Comparison of ENCODE assay signal across 9 cellular contexts in genomic region chr1:214446772-214447556, GRCh38.
DNase-seq lines count a peak whose midpoint lies in the region; ATAC-seq, FAIRE-seq and TF ChIP-seq lines count a peak whose summit lies in the region.
"Had no signal": no experiment of that assay in that cellular context is flagged by ENCODE, and none has a peak within 500 bp of the region (broad histone marks: within the 10 kb centered on the region; RNA-seq: fewer than 3 reads in every experiment).

No MANE protein-coding gene starts in this region.

- H3K27me3 Mint-ChIP-seq in activated T-helper 17 cell treated with anti-CD3 and anti-CD28 coated beads, Interleukin-2, amount 50 U/mL, for 72 hours: peaks cover 6% of the 10 kb centered on the region

- peak; percentile 98 for FAIRE-seq in keratinocyte (lab: Jason Lieb, UNC)

- H3K27me3 ChIP-seq in keratinocyte (ENCODE audit: control insufficient read depth, extremely low read depth, insufficient read depth, low read length): no peaks in the 10 kb centered on the region

- ATAC-seq in GM21528 (IDR thresholded peaks at IDR 0.05; ENCODE audit: low FRiP score, unreplicated experiment): no peak
- ATAC-seq in activated T-helper 17 cell treated with anti-CD3 and anti-CD28 coated beads, Interleukin-2, amount 50 U/mL, for 72 hours (replicated peaks): no peak

- TF ChIP-seq CTCF in keratinocyte (optimal IDR thresholded peaks at IDR 0.05 in 1 of 3, IDR thresholded peaks at IDR 0.05 in 1 of 3, conservative IDR thresholded peaks at IDR 0.05 in 1 of 3; ENCODE audit: extremely low read depth in 1 of 3, insufficient read depth in 2 of 3, low read length in 3 of 3): no peak

- peaks cover 4 to 7% of the 10 kb centered on the region in 2 experiments for H3K36me3 ChIP-seq in keratinocyte (ENCODE audit: control insufficient read depth in 2 of 2, extremely low read depth in 1 of 2, insufficient read depth in 2 of 2, low read length in 2 of 2)

- dilution Hi-C loops in keratinocyte (cut with MboI; ENCODE audit: extremely low pct_ligation_motif_present, low sequenced_read_pairs): no loop called here

- H3K9me3 Mint-ChIP-seq in activated T-helper 17 cell treated with anti-CD3 and anti-CD28 coated beads, Interleukin-2, amount 50 U/mL, for 72 hours: no peaks in the 10 kb centered on the region

- peak overlapping the region; percentile 68 for H3K9ac ChIP-seq in keratinocyte (ENCODE audit: control insufficient read depth, extremely low read depth, insufficient read depth, low read length)

- H3K27ac Mint-ChIP-seq in activated T-helper 17 cell treated with anti-CD3 and anti-CD28 coated beads, Interleukin-2, amount 50 U/mL, for 72 hours: no peak overlapping the region

- no peaks in the 10 kb centered on the region for H4K20me1 ChIP-seq in keratinocyte (ENCODE audit: control insufficient read depth, extremely low read depth, insufficient read depth, low read length)

- no peaks in the 10 kb centered on the region for H3K9me3 ChIP-seq in keratinocyte (ENCODE audit: control insufficient read depth, low read depth, low read length)

- peak overlapping the region; percentile 95 for H3K27ac ChIP-seq in keratinocyte (ENCODE audit: control insufficient read depth, insufficient read depth, low read length)
- H3K27ac ChIP-seq: 22Rv1 had no signal

- H3K4me3 Mint-ChIP-seq in activated T-helper 17 cell treated with anti-CD3 and anti-CD28 coated beads, Interleukin-2, amount 50 U/mL, for 72 hours: no peak overlapping the region

- intact Hi-C loops in posterior vena cava (cut with DNase I): no loop called here

- peak overlapping the region; percentile 7 to 55 (median 27) for H3K4me3 ChIP-seq in keratinocyte (ENCODE audit: control insufficient read depth in 2 of 3, extremely low read depth in 1 of 3, insufficient read depth in 2 of 3, low read depth in 1 of 3, low read length in 3 of 3)

- DNase-seq in NCI-H1105 treated with DMSO at 0.1 percent for 48 hours (lab: John Stamatoyannopoulos, UW) (peak; percentile 0), NCI-H1105 (lab: John Stamatoyannopoulos, UW) (no peak), HS-27A (ENCODE audit: low read depth) (peak; percentile 89), amniotic epithelial cell (ENCODE audit: low read depth) (peak; percentile 96), keratinocyte (ENCODE audit: low read depth, low spot score) (no peak), posterior vena cava (ENCODE audit: low spot score) (no peak)

- peak overlapping the region; percentile 88 for H3K4me2 ChIP-seq in keratinocyte (ENCODE audit: control insufficient read depth, extremely low read depth, insufficient read depth, low read depth, low read length)

- H3K4me1 ChIP-seq in keratinocyte (ENCODE audit: control insufficient read depth, extremely low read depth, insufficient read depth, low read length): peaks cover 58% of the 10 kb centered on the region

- no peaks in the 10 kb centered on the region for H3K36me3 Mint-ChIP-seq in activated T-helper 17 cell treated with anti-CD3 and anti-CD28 coated beads, Interleukin-2, amount 50 U/mL, for 72 hours (ENCODE audit: low read depth)

- H3K4me1 Mint-ChIP-seq in activated T-helper 17 cell treated with anti-CD3 and anti-CD28 coated beads, Interleukin-2, amount 50 U/mL, for 72 hours: no peaks in the 10 kb centered on the region

- no peak overlapping the region for H2AFZ ChIP-seq in keratinocyte (ENCODE audit: control insufficient read depth, low read length)

- peaks cover 53% of the 10 kb centered on the region for H3K79me2 ChIP-seq in keratinocyte (ENCODE audit: control insufficient read depth, insufficient read depth, low read length)

- peaks cover 2% of the 10 kb centered on the region for H3K9me1 ChIP-seq in keratinocyte (ENCODE audit: control insufficient read depth, extremely low read depth, insufficient read depth, low read length)

Comparison
In these comparisons a context has a peak if more than half of its experiments do, and no peak if none do; other contexts are left out.
1. DNase-seq: peak in NCI-H1105 treated with DMSO at 0.1 percent for 48 hours (single experiment), HS-27A (single experiment) and amniotic epithelial cell (single experiment); none in NCI-H1105 (single experiment), keratinocyte (single experiment) and posterior vena cava (single experiment).